In genomic region chr3:161104561-161105551, GRCh38 we compare ENCODE assay signal across 8 cellular contexts. TPM values are rescaled to one million over a fixed set of nuclear protein-coding genes. Genes with fewer than 3 reads are reported as not detected.
DNase-seq lines count a peak whose midpoint lies in the region; ATAC-seq, FAIRE-seq and TF ChIP-seq lines count a peak whose summit lies in the region.

TSS of gene B3GALNT1 (minus strand) at chr3:161105349. CDS start at chr3:161086754, 18,595 bp downstream.

- ATAC-seq in HG03354 (IDR thresholded peaks at IDR 0.05; ENCODE audit: poor library complexity, severe bottlenecking, unreplicated experiment), result peak; percentile 78
- ATAC-seq in RWPE2 (ENCODE audit: low read depth), result peak; percentile 76

- no peak for TF ChIP-seq CTCF in RWPE2 (IDR thresholded peaks at IDR 0.05; ENCODE audit: poor library complexity, severe bottlenecking)
- no peak for TF ChIP-seq CTCF in bronchial epithelial cell (IDR thresholded peaks at IDR 0.05; ENCODE audit: insufficient read depth, low read length, severe bottlenecking)

- DNase-seq in COLO668 (lab: John Stamatoyannopoulos, UW; ENCODE audit: unreplicated experiment) (peak; percentile 71), GM19240 (ENCODE audit: insufficient read length, low spot score) (peak; percentile 2), RWPE2 (ENCODE audit: low spot score) (no peak), bronchial epithelial cell (ENCODE audit: low read depth) (peak; percentile 37), iPS-NIHi7 (ENCODE audit: extremely low spot score) (peak; percentile 72), skeletal muscle cell (ENCODE audit: low read depth) (peak; percentile 20), RCC 7860 (ENCODE audit: low spot score) (no peak)

- FAIRE-seq in bronchial epithelial cell (lab: Jason Lieb, UNC) (no peak), RCC 7860 (lab: Jason Lieb, UNC) (no peak)

- H3K4me3 ChIP-seq in RWPE2 (ENCODE audit: severe bottlenecking) (peak within 1 kb of the TSS; percentile 48), bronchial epithelial cell (ENCODE audit: low read depth, low read length) (peak within 1 kb of the TSS; percentile 81), skeletal muscle cell (ENCODE audit: low read depth, low read length) (peak within 1 kb of the TSS; percentile 69)

- no peaks in the 10 kb centered on the region for H3K4me1 ChIP-seq in RWPE2 (ENCODE audit: insufficient read depth, poor library complexity, severe bottlenecking)

- H3K27me3 ChIP-seq in RWPE2 (ENCODE audit: insufficient read depth, poor library complexity, severe bottlenecking) (no peaks in the 10 kb centered on the region), bronchial epithelial cell (ENCODE audit: control insufficient read depth, insufficient read depth, low read length) (no peaks in the 10 kb centered on the region)

- H3K9me3 ChIP-seq in RWPE2 (ENCODE audit: severe bottlenecking), result no peaks in the 10 kb centered on the region

- H3K27ac ChIP-seq in RWPE2 (ENCODE audit: poor library complexity, severe bottlenecking), result no peak within 1 kb of the TSS

- H3K36me3 ChIP-seq in RWPE2 (ENCODE audit: low read depth), result no peaks in the 10 kb centered on the region
- H3K36me3 ChIP-seq in bronchial epithelial cell (ENCODE audit: control insufficient read depth, insufficient read depth, low read length), result no peaks in the 10 kb centered on the region

RNA-seq across cellular contexts. Expression of gene B3GALNT1, which starts in this region (rescaled TPM):
- total RNA-seq in bronchial epithelial cell, result 7.2 and 7.4 TPM in 2 replicates

Comparison
In these comparisons a context has a peak if more than half of its experiments do, and no peak if none do; other contexts are left out.
1. DNase-seq: peak in COLO668 (single experiment), GM19240 (single experiment), bronchial epithelial cell (single experiment), iPS-NIHi7 (single experiment) and skeletal muscle cell (single experiment); none in RWPE2 (single experiment) and RCC 7860 (single experiment).
2. Peak in every context shown above with its lines, with median percentiles within 50 percentile points of each other: H3K4me3 ChIP-seq.